Comparison of ENCODE assay signal across 35 cellular contexts in genomic region chr1:153693466-153693865, GRCh38. TPM values are rescaled to one million over a fixed set of nuclear protein-coding genes. Genes with fewer than 3 reads are reported as not detected.
"Had no signal": no experiment of that assay in that cellular context is flagged by ENCODE, and none has a peak within 500 bp of the region (broad histone marks: within the 10 kb centered on the region; RNA-seq: fewer than 3 reads in every experiment).

No MANE protein-coding gene starts in this region.

- H3K4me3 ChIP-seq: PC-9, SJCRH30, SK-N-MC had no signal

- H3K9me3 Mint-ChIP-seq: activated CD4-positive, alpha-beta T cell treated with anti-CD3 and anti-CD28 coated beads, Interleukin-2, amount 10 ng/mL, durations not matched to agents 24 days and 14 days; activated CD8-positive, alpha-beta T cell treated with anti-CD3 and anti-CD28 coated beads for 36 hours; activated naive CD8-positive, alpha-beta T cell treated with anti-CD3 and anti-CD28 coated beads for 36 hours; activated T-cell treated with anti-CD3 and anti-CD28 coated beads, Interleukin-2, amount 50 U/mL, for 72 hours; activated T-helper 17 cell treated with anti-CD3 and anti-CD28 coated beads, Interleukin-2, amount 50 U/mL, for 72 hours; T-helper 2 cell treated with Interferon-gamma antibody and Interleukin-4, amounts not matched to agents 5 μg/mL and 100 μg/mL, for 36 hours had no signal

- H3K27ac Mint-ChIP-seq: activated CD4-positive, alpha-beta T cell treated with anti-CD3 and anti-CD28 coated beads, Interleukin-2, amount 10 ng/mL, durations not matched to agents 24 days and 14 days; activated CD8-positive, alpha-beta T cell treated with anti-CD3 and anti-CD28 coated beads for 36 hours; activated naive CD8-positive, alpha-beta T cell treated with anti-CD3 and anti-CD28 coated beads for 36 hours; activated T-cell treated with anti-CD3 and anti-CD28 coated beads, Interleukin-2, amount 50 U/mL, for 72 hours; activated T-helper 17 cell treated with anti-CD3 and anti-CD28 coated beads, Interleukin-2, amount 50 U/mL, for 72 hours; T-helper 2 cell treated with Interferon-gamma antibody and Interleukin-4, amounts not matched to agents 5 μg/mL and 100 μg/mL, for 36 hours had no signal

- H3K27me3 ChIP-seq: brain microvascular endothelial cell had no signal

- H3K4me3 Mint-ChIP-seq: activated CD4-positive, alpha-beta T cell treated with anti-CD3 and anti-CD28 coated beads, Interleukin-2, amount 10 ng/mL, durations not matched to agents 24 days and 14 days; activated CD8-positive, alpha-beta T cell treated with anti-CD3 and anti-CD28 coated beads for 36 hours; activated naive CD8-positive, alpha-beta T cell treated with anti-CD3 and anti-CD28 coated beads for 36 hours; activated T-cell treated with anti-CD3 and anti-CD28 coated beads, Interleukin-2, amount 50 U/mL, for 72 hours; activated T-helper 17 cell treated with anti-CD3 and anti-CD28 coated beads, Interleukin-2, amount 50 U/mL, for 72 hours; T-helper 2 cell treated with Interferon-gamma antibody and Interleukin-4, amounts not matched to agents 5 μg/mL and 100 μg/mL, for 36 hours had no signal

- H3K4me1 Mint-ChIP-seq: activated T-helper 17 cell treated with anti-CD3 and anti-CD28 coated beads, Interleukin-2, amount 50 U/mL, for 72 hours had no signal

- H3K27ac ChIP-seq: brain microvascular endothelial cell, KMS-11, PC-9, SJCRH30, SK-N-MC had no signal

- FAIRE-seq: TTC549 had no signal

- H3K36me3 Mint-ChIP-seq: activated naive CD8-positive, alpha-beta T cell treated with anti-CD3 and anti-CD28 coated beads for 36 hours had no signal

- H3K4me1 ChIP-seq: SJCRH30 had no signal

- ATAC-seq: activated CD8-positive, alpha-beta T cell treated with anti-CD3 and anti-CD28 coated beads for 36 hours; activated T-cell treated with anti-CD3 and anti-CD28 coated beads, Interleukin-2, amount 50 U/mL, for 72 hours; activated T-helper 17 cell treated with anti-CD3 and anti-CD28 coated beads, Interleukin-2, amount 50 U/mL, for 72 hours had no signal

- DNase-seq: activated CD4-positive, alpha-beta T cell treated with anti-CD3 and anti-CD28 coated beads, Interleukin-2, amount 10 ng/mL, durations not matched to agents 24 days and 14 days; activated CD4-positive, alpha-beta T cell treated with anti-CD3 and anti-CD28 coated beads, Interleukin-2, amount 50 U/mL, for 4 hours; activated CD8-positive, alpha-beta T cell treated with anti-CD3 and anti-CD28 coated beads for 36 hours; activated effector memory CD4-positive, alpha-beta T cell treated with anti-CD3 and anti-CD28 coated beads, Interleukin-2, amount 50 U/mL, for 16 hours; activated naive CD4-positive, alpha-beta T cell; activated naive CD4-positive, alpha-beta T cell treated with anti-CD3 and anti-CD28 coated beads, Interleukin-2, amount 50 U/mL, for 16 hours; activated naive CD8-positive, alpha-beta T cell treated with anti-CD3 and anti-CD28 coated beads for 36 hours; activated T-cell treated with anti-CD3 and anti-CD28 coated beads, Interleukin-2, amount 50 U/mL, for 1 hour; activated T-cell treated with anti-CD3 and anti-CD28 coated beads, Interleukin-2, amount 50 U/mL, for 72 hours; amniotic stem cell; aorta; brain microvascular endothelial cell; central memory CD4-positive, alpha-beta T cell; MM.1S; MV-4-11; NCI-H1092; NCI-H1436 treated with DMSO at 0.1 percent for 48 hours; NCI-H1694 treated with DMSO at 0.1 percent for 48 hours; NCI-H2029; NCI-H510A; NCI-H526; NCI-H748 treated with DMSO at 0.1 percent for 48 hours; NK-92 treated with Interleukin-12 subunit alpha and Interleukin-12 subunit beta, amount 100 ng/mL, for 24 hours; PC-9; SHP77; SJCRH30 had no signal

- H3K36me3 ChIP-seq: brain microvascular endothelial cell, SJCRH30 had no signal

- H3K27me3 Mint-ChIP-seq: activated naive CD8-positive, alpha-beta T cell treated with anti-CD3 and anti-CD28 coated beads for 36 hours; activated T-helper 17 cell treated with anti-CD3 and anti-CD28 coated beads, Interleukin-2, amount 50 U/mL, for 72 hours had no signal

- H3K9me3 ChIP-seq: SJCRH30 had no signal

RNA-seq across cellular contexts. Expression of gene NPR1, which starts 15.0 kb away (rescaled TPM):
- total RNA-seq: activated CD8-positive, alpha-beta memory T cell treated with anti-CD3 and anti-CD28 coated beads for 36 hours; activated CD8-positive, alpha-beta T cell treated with anti-CD3 and anti-CD28 coated beads for 36 hours; LHCN-M2; OCI-LY7; T-helper 1 cell treated with Interleukin-12 subunit alpha and Interleukin-12 subunit beta and Interleukin-4 antibody, amounts not matched to agents 30 ng/mL and 1 ng/mL, for 36 hours had no signal
